ENCODE assay signal across 8 cellular contexts in genomic region chr7:120554960-120555571, GRCh38.
DNase-seq lines count a peak whose midpoint lies in the region; ATAC-seq and TF ChIP-seq lines count a peak whose summit lies in the region.

No MANE protein-coding gene starts in this region.

- H4K20me1 ChIP-seq in Loucy (ENCODE audit: insufficient read depth, low read length, poor library complexity, severe bottlenecking) = no peaks in the 10 kb centered on the region

- DNase-seq in stimulated activated naive CD8-positive, alpha-beta T cell treated with anti-CD3 and anti-CD28 coated beads, Interleukin-15, Interleukin-2, amounts not matched to agents 100 U/mL and 50 U/mL, for 24 hours = peak; percentile 5
- DNase-seq in stimulated activated naive CD8-positive, alpha-beta T cell treated with anti-CD3 and anti-CD28 coated beads, Interleukin-15, amount 100 ng/mL, for 72 hours = no peak
- DNase-seq in HFF-Myc (ENCODE audit: extremely low read depth, low read depth) = peak; percentile 9
- DNase-seq in SHP77 treated with DMSO at 0.1 percent for 48 hours (lab: John Stamatoyannopoulos, UW) = peak; percentile 48
- peak; percentile 7 for DNase-seq in fibroblast of peridontal ligament (ENCODE audit: extremely low read depth)
- peak; percentile 28 for DNase-seq in retina
- no peak for DNase-seq in activated gamma-delta T cell treated with Interleukin-2 at 50 U/mL for 16 hours

- no peak overlapping the region for H2AFZ ChIP-seq in Loucy (ENCODE audit: low read length)

- no peak overlapping the region for H3K4me2 ChIP-seq in Loucy (ENCODE audit: low read depth, low read length, poor library complexity, severe bottlenecking)

- no peak overlapping the region for H3K27ac Mint-ChIP-seq in stimulated activated naive CD8-positive, alpha-beta T cell treated with anti-CD3 and anti-CD28 coated beads, Interleukin-15, amount 100 ng/mL, for 72 hours

- peaks cover 23% of the 10 kb centered on the region for H3K4me1 ChIP-seq in Loucy (ENCODE audit: insufficient read depth, low read length, poor library complexity, severe bottlenecking)

- TF ChIP-seq CTCF in HFF-Myc (IDR thresholded peaks at IDR 0.05; ENCODE audit: low read depth, low read length, missing control alignments) = peak; percentile 58
- peak; percentile 95 for TF ChIP-seq CTCF in Loucy (conservative IDR thresholded peaks at IDR 0.05; ENCODE audit: low read length)

- H3K27me3 ChIP-seq in Loucy (ENCODE audit: insufficient read depth, low read length, poor library complexity, severe bottlenecking) = peaks cover 16% of the 10 kb centered on the region

- H3K9me2 ChIP-seq in Loucy (replicated peaks; ENCODE audit: low read depth, low read length) = no peaks in the 10 kb centered on the region

- no peak overlapping the region for H3K4me3 Mint-ChIP-seq in stimulated activated naive CD8-positive, alpha-beta T cell treated with anti-CD3 and anti-CD28 coated beads, Interleukin-15, amount 100 ng/mL, for 72 hours

- H3K36me3 ChIP-seq in Loucy (ENCODE audit: insufficient read depth, low read length) = no peaks in the 10 kb centered on the region

- H3F3A ChIP-seq in Loucy (ENCODE audit: low read depth) = no peaks in the 10 kb centered on the region

- ATAC-seq in stimulated activated naive CD8-positive, alpha-beta T cell treated with anti-CD3 and anti-CD28 coated beads, Interleukin-15, Interleukin-2, amounts not matched to agents 100 U/mL and 50 U/mL, for 24 hours = no peak
- no peak for ATAC-seq in stimulated activated naive CD8-positive, alpha-beta T cell treated with anti-CD3 and anti-CD28 coated beads, Interleukin-15, amount 100 ng/mL, for 72 hours

- H3K4me3 ChIP-seq in HFF-Myc (replicated peaks; ENCODE audit: low read depth, low read length) (no peak overlapping the region), Loucy (ENCODE audit: low read length, poor library complexity, severe bottlenecking) (no peak overlapping the region)

- H3K9ac ChIP-seq in Loucy (ENCODE audit: low read depth, low read length, poor library complexity, severe bottlenecking) = no peak overlapping the region

- H3K9me3 ChIP-seq in Loucy (ENCODE audit: insufficient read depth, low read depth, low read length) = no peaks in the 10 kb centered on the region

- no peaks in the 10 kb centered on the region for H3K9me3 Mint-ChIP-seq in stimulated activated naive CD8-positive, alpha-beta T cell treated with anti-CD3 and anti-CD28 coated beads, Interleukin-15, amount 100 ng/mL, for 72 hours

- no peaks in the 10 kb centered on the region for H3K79me2 ChIP-seq in Loucy (ENCODE audit: insufficient read depth, low read length)

- no peaks in the 10 kb centered on the region for H3K4me1 Mint-ChIP-seq in stimulated activated naive CD8-positive, alpha-beta T cell treated with anti-CD3 and anti-CD28 coated beads, Interleukin-15, amount 100 ng/mL, for 72 hours

- no peaks in the 10 kb centered on the region for H3K27me3 Mint-ChIP-seq in stimulated activated naive CD8-positive, alpha-beta T cell treated with anti-CD3 and anti-CD28 coated beads, Interleukin-15, amount 100 ng/mL, for 72 hours

Comparison
In these comparisons a context has a peak if more than half of its experiments do, and no peak if none do; other contexts are left out.
1. DNase-seq: peak in stimulated activated naive CD8-positive, alpha-beta T cell treated with anti-CD3 and anti-CD28 coated beads, Interleukin-15, Interleukin-2, amounts not matched to agents 100 U/mL and 50 U/mL, for 24 hours (single experiment), HFF-Myc (single experiment), SHP77 treated with DMSO at 0.1 percent for 48 hours (single experiment), fibroblast of peridontal ligament (single experiment) and retina (single experiment); none in stimulated activated naive CD8-positive, alpha-beta T cell treated with anti-CD3 and anti-CD28 coated beads, Interleukin-15, amount 100 ng/mL, for 72 hours (0 of 2) and activated gamma-delta T cell treated with Interleukin-2 at 50 U/mL for 16 hours (single experiment).